Comparison of ENCODE assay signal across 13 cellular contexts in genomic region chr2:200156140-200156858, GRCh38.
DNase-seq lines count a peak whose midpoint lies in the region; ATAC-seq, FAIRE-seq and TF ChIP-seq lines count a peak whose summit lies in the region.
"Had no signal": no experiment of that assay in that cellular context is flagged by ENCODE, and none has a peak within 500 bp of the region (broad histone marks: within the 10 kb centered on the region; RNA-seq: fewer than 3 reads in every experiment).

No MANE protein-coding gene starts in this region.

- H3K4me3 ChIP-seq in astrocyte (ENCODE audit: insufficient read depth, low read depth, low read length): peak overlapping the region; percentile 44
- no peak overlapping the region for H3K4me3 ChIP-seq in small intestine (ENCODE audit: low read depth in 1 of 2, low read length in 2 of 2)
- H3K4me3 ChIP-seq: GM12878 had no signal

- WGBS in small intestine, 3 donors: 20 to 46% (median 44%) methylated on average over 6 of the region's 6 CpGs

- H3K4me2 ChIP-seq in astrocyte (ENCODE audit: low read length): peak overlapping the region; percentile 73

- H3K9ac ChIP-seq in astrocyte (ENCODE audit: low read length): peak overlapping the region; percentile 50

- H3K9me3 ChIP-seq in astrocyte (ENCODE audit: insufficient read depth, low read depth, low read length) (no peaks in the 10 kb centered on the region), small intestine (ENCODE audit: control insufficient read depth, low read depth) (no peaks in the 10 kb centered on the region)
- H3K9me3 ChIP-seq: thyroid gland had no signal

- peak; percentile 52 for FAIRE-seq in astrocyte (lab: Jason Lieb, UNC)
- peak; percentile 93 for FAIRE-seq in small intestine (lab: Jason Lieb, UNC)
- FAIRE-seq: GM12878 had no signal

- H2AFZ ChIP-seq in astrocyte (ENCODE audit: low read depth, low read length): no peak overlapping the region

- no peak for TF ChIP-seq CTCF in astrocyte (IDR thresholded peaks at IDR 0.05; ENCODE audit: insufficient read depth, low read depth, low read length)

- H3K27ac Mint-ChIP-seq in astrocyte (ENCODE audit: unreplicated experiment): peak overlapping the region; percentile 15
- H3K27ac Mint-ChIP-seq in stimulated activated naive B cell treated with anti-CD40 and anti-IgM and Interleukin-4, amounts not matched to agents 10 μg/mL and 1 μg/mL and 100 μg/mL, for 72 hours: no peak overlapping the region
- H3K27ac Mint-ChIP-seq: activated CD8-positive, alpha-beta T cell treated with anti-CD3 and anti-CD28 coated beads, Interleukin-2, amount 10 ng/mL, durations not matched to agents 7 days and 5 days; effector memory CD8-positive, alpha-beta T cell had no signal

- H3K36me3 ChIP-seq in astrocyte (ENCODE audit: insufficient read depth, low read length) (no peaks in the 10 kb centered on the region), small intestine (ENCODE audit: control insufficient read depth in 2 of 2, insufficient read depth in 2 of 2, low read length in 2 of 2) (no peaks in the 10 kb centered on the region)
- H3K36me3 ChIP-seq: thyroid gland had no signal

- peaks cover 39% of the 10 kb centered on the region for H3K4me1 Mint-ChIP-seq in astrocyte (ENCODE audit: low read depth, unreplicated experiment)
- no peaks in the 10 kb centered on the region for H3K4me1 Mint-ChIP-seq in stimulated activated naive B cell treated with anti-CD40 and anti-IgM and Interleukin-4, amounts not matched to agents 10 μg/mL and 1 μg/mL and 100 μg/mL, for 72 hours

- no peaks in the 10 kb centered on the region for H3K9me3 Mint-ChIP-seq in astrocyte (ENCODE audit: unreplicated experiment)
- peaks cover 10% of the 10 kb centered on the region in 2 donors for H3K9me3 Mint-ChIP-seq in stimulated activated naive B cell treated with anti-CD40 and anti-IgM and Interleukin-4, amounts not matched to agents 10 μg/mL and 1 μg/mL and 100 μg/mL, for 72 hours

- in situ Hi-C loops in KBM-7 (cut with MboI; ENCODE audit: low pct_unique_long_range_greater_than_20kb, low sequenced_read_pairs): no loop called here

- ATAC-seq in left ventricle myocardium superior: peak; percentile 87
- ATAC-seq in stimulated activated naive B cell treated with anti-CD40 and anti-IgM and Interleukin-4, amounts not matched to agents 10 μg/mL and 1 μg/mL and 100 μg/mL, for 72 hours (replicated peaks): no peak
- ATAC-seq in GM18498 (IDR thresholded peaks at IDR 0.05; ENCODE audit: unreplicated experiment): no peak
- ATAC-seq: activated CD8-positive, alpha-beta T cell treated with anti-CD3 and anti-CD28 coated beads, Interleukin-2, amount 10 ng/mL, durations not matched to agents 7 days and 5 days; effector memory CD8-positive, alpha-beta T cell; GM12878 had no signal

- peaks cover 22% of the 10 kb centered on the region for H3K4me1 ChIP-seq in astrocyte (ENCODE audit: insufficient read depth, low read length)
- peaks cover 3 to 13% of the 10 kb centered on the region in 2 donors for H3K4me1 ChIP-seq in small intestine (ENCODE audit: control insufficient read depth in 2 of 2, insufficient read depth in 1 of 2, low read depth in 1 of 2, low read length in 1 of 2)

- DNase-seq in HK-2 (ENCODE audit: unreplicated experiment) (peak; percentile 10), astrocyte (ENCODE audit: low read depth) (peak; percentile 78), left ventricle myocardium superior (peak; percentile 33), small intestine (peak; percentile 87), NCI-H128 (lab: John Stamatoyannopoulos, UW; ENCODE audit: unreplicated experiment) (no peak), KBM-7 (no peak)
- DNase-seq in stimulated activated naive B cell treated with anti-CD40 and anti-IgM and Interleukin-4, amounts not matched to agents 10 μg/mL and 1 μg/mL and 100 μg/mL, for 72 hours: no peak
- DNase-seq: activated CD8-positive, alpha-beta T cell treated with anti-CD3 and anti-CD28 coated beads, Interleukin-2, amount 10 ng/mL, durations not matched to agents 7 days and 5 days; effector memory CD8-positive, alpha-beta T cell; NCI-H345 had no signal

- H4K20me1 ChIP-seq in astrocyte (ENCODE audit: insufficient read depth, low read length): no peaks in the 10 kb centered on the region

- peaks cover 4% of the 10 kb centered on the region for H3K36me3 Mint-ChIP-seq in astrocyte (ENCODE audit: low read depth, unreplicated experiment)
- peaks cover 0 to 3% of the 10 kb centered on the region in 2 donors for H3K36me3 Mint-ChIP-seq in stimulated activated naive B cell treated with anti-CD40 and anti-IgM and Interleukin-4, amounts not matched to agents 10 μg/mL and 1 μg/mL and 100 μg/mL, for 72 hours

- no peak overlapping the region for H3K4me3 Mint-ChIP-seq in astrocyte (ENCODE audit: unreplicated experiment)
- H3K4me3 Mint-ChIP-seq in stimulated activated naive B cell treated with anti-CD40 and anti-IgM and Interleukin-4, amounts not matched to agents 10 μg/mL and 1 μg/mL and 100 μg/mL, for 72 hours: no peak overlapping the region
- H3K4me3 Mint-ChIP-seq: activated CD8-positive, alpha-beta T cell treated with anti-CD3 and anti-CD28 coated beads, Interleukin-2, amount 10 ng/mL, durations not matched to agents 7 days and 5 days; effector memory CD8-positive, alpha-beta T cell had no signal

- no peaks in the 10 kb centered on the region for H3K27me3 Mint-ChIP-seq in astrocyte (ENCODE audit: low read depth, unreplicated experiment)
- no peaks in the 10 kb centered on the region for H3K27me3 Mint-ChIP-seq in stimulated activated naive B cell treated with anti-CD40 and anti-IgM and Interleukin-4, amounts not matched to agents 10 μg/mL and 1 μg/mL and 100 μg/mL, for 72 hours

- intact Hi-C loops in left ventricle myocardium superior (cut with micrococcal nuclease): no loop called here

- no peaks in the 10 kb centered on the region for H3K79me2 ChIP-seq in astrocyte (ENCODE audit: insufficient read depth, low read length)

- no peak overlapping the region for H3K27ac ChIP-seq in astrocyte (ENCODE audit: low read depth, low read length)
- no peak overlapping the region for H3K27ac ChIP-seq in small intestine (ENCODE audit: low read depth in 1 of 2, low read length in 1 of 2)
- H3K27ac ChIP-seq: thyroid gland had no signal

- H3K27me3 ChIP-seq in astrocyte (ENCODE audit: insufficient read depth, low read length) (no peaks in the 10 kb centered on the region), small intestine (ENCODE audit: control insufficient read depth in 2 of 2, insufficient read depth in 2 of 2, low read length in 2 of 2) (no peaks in the 10 kb centered on the region)
- H3K27me3 ChIP-seq: thyroid gland had no signal

Comparison
In these comparisons a context has a peak if more than half of its experiments do, and no peak if none do; other contexts are left out.
1. DNase-seq: peak in HK-2 (single experiment), astrocyte (single experiment), left ventricle myocardium superior (single experiment) and small intestine (single experiment); none in stimulated activated naive B cell treated with anti-CD40 and anti-IgM and Interleukin-4, amounts not matched to agents 10 μg/mL and 1 μg/mL and 100 μg/mL, for 72 hours (single experiment), NCI-H128 (single experiment) and KBM-7 (single experiment).